Comparison of ENCODE assay signal across 11 cellular contexts in genomic region chr11:122721964-122722266, GRCh38.
DNase-seq lines count a peak whose midpoint lies in the region; ATAC-seq, FAIRE-seq and TF ChIP-seq lines count a peak whose summit lies in the region.
"Had no signal": no experiment of that assay in that cellular context is flagged by ENCODE, and none has a peak within 500 bp of the region (broad histone marks: within the 10 kb centered on the region; RNA-seq: fewer than 3 reads in every experiment).

No MANE protein-coding gene starts in this region.

- peak overlapping the region; percentile 77 for H3K27ac Mint-ChIP-seq in HFFc6
- peak overlapping the region; percentile 79 for H3K27ac Mint-ChIP-seq in activated naive CD8-positive, alpha-beta T cell treated with anti-CD3 and anti-CD28 coated beads for 36 hours

- H4K20me1 ChIP-seq in keratinocyte (ENCODE audit: control insufficient read depth, extremely low read depth, insufficient read depth, low read length), result peaks cover 6% of the 10 kb centered on the region

- no peak overlapping the region for H2AFZ ChIP-seq in keratinocyte (ENCODE audit: control insufficient read depth, low read length)

- H3K9me3 Mint-ChIP-seq in HFFc6, result no peaks in the 10 kb centered on the region
- H3K9me3 Mint-ChIP-seq in activated naive CD8-positive, alpha-beta T cell treated with anti-CD3 and anti-CD28 coated beads for 36 hours, result no peaks in the 10 kb centered on the region

- H3K36me3 Mint-ChIP-seq in HFFc6 (ENCODE audit: low read depth), result peaks cover 15% of the 10 kb centered on the region; the same call in 1 of the 2 replicates
- peaks cover 11% of the 10 kb centered on the region for H3K36me3 Mint-ChIP-seq in activated naive CD8-positive, alpha-beta T cell treated with anti-CD3 and anti-CD28 coated beads for 36 hours

- peak; percentile 92 for FAIRE-seq in keratinocyte (lab: Jason Lieb, UNC)

- H3K36me3 ChIP-seq in keratinocyte (ENCODE audit: control insufficient read depth in 2 of 2, extremely low read depth in 1 of 2, insufficient read depth in 2 of 2, low read length in 2 of 2), result no peaks in the 10 kb centered on the region
- H3K36me3 ChIP-seq: tibial artery had no signal

- peaks cover 43% of the 10 kb centered on the region for H3K4me1 ChIP-seq in keratinocyte (ENCODE audit: control insufficient read depth, extremely low read depth, insufficient read depth, low read length)
- H3K4me1 ChIP-seq: tibial artery had no signal

- no peaks in the 10 kb centered on the region for H3K9me3 ChIP-seq in keratinocyte (ENCODE audit: control insufficient read depth, low read depth, low read length)
- H3K9me3 ChIP-seq: tibial artery had no signal

- H3K9me1 ChIP-seq in keratinocyte (ENCODE audit: control insufficient read depth, extremely low read depth, insufficient read depth, low read length), result peaks cover 4% of the 10 kb centered on the region

- peak; percentile 79 for DNase-seq in AG10803 (ENCODE audit: low read depth)
- DNase-seq in HFFc6, result peak; percentile 73
- DNase-seq in activated naive CD8-positive, alpha-beta T cell treated with anti-CD3 and anti-CD28 coated beads for 36 hours, result no peak
- DNase-seq in keratinocyte (ENCODE audit: low read depth, low spot score), result no peak
- no peak for DNase-seq in SIG-M5 treated with dmso at 0.1 percent for 504 hours (lab: John Stamatoyannopoulos, UW; ENCODE audit: unreplicated experiment)
- DNase-seq in G401 (ENCODE audit: low spot score), result no peak
- no peak for DNase-seq in cerebellar cortex (ENCODE audit: low spot score)
- DNase-seq: stimulated activated CD4-positive, alpha-beta T cell treated with anti-CD3 and anti-CD28 coated beads, Interleukin-2, amount 100 ng/mL, for 48 hours; T-helper 9 cell; tibial artery had no signal

- dilution Hi-C loops in keratinocyte (cut with MboI; ENCODE audit: extremely low pct_ligation_motif_present, low sequenced_read_pairs), result no loop called here

- H3K27me3 Mint-ChIP-seq in HFFc6 (ENCODE audit: insufficient read depth), result no peaks in the 10 kb centered on the region; the same call in 1 of the 2 replicates
- H3K27me3 Mint-ChIP-seq in activated naive CD8-positive, alpha-beta T cell treated with anti-CD3 and anti-CD28 coated beads for 36 hours, result no peaks in the 10 kb centered on the region

- peaks cover 65% of the 10 kb centered on the region for H3K4me1 Mint-ChIP-seq in HFFc6 (ENCODE audit: low read depth)
- peaks cover 77% of the 10 kb centered on the region for H3K4me1 Mint-ChIP-seq in activated naive CD8-positive, alpha-beta T cell treated with anti-CD3 and anti-CD28 coated beads for 36 hours

- peaks cover 44% of the 10 kb centered on the region for H3K79me2 ChIP-seq in keratinocyte (ENCODE audit: control insufficient read depth, insufficient read depth, low read length)

- in situ Hi-C loops in G401 (cut with HindIII; ENCODE audit: low sequenced_read_pairs), result no loop called here

- peak overlapping the region; percentile 52 for H3K4me3 Mint-ChIP-seq in HFFc6
- H3K4me3 Mint-ChIP-seq in activated naive CD8-positive, alpha-beta T cell treated with anti-CD3 and anti-CD28 coated beads for 36 hours, result peak overlapping the region; percentile 46

- H3K4me3 ChIP-seq in AG10803 (ENCODE audit: low read length), result no peak overlapping the region
- peak overlapping the region in 1 of 3 experiments; percentile 12 for H3K4me3 ChIP-seq in keratinocyte (ENCODE audit: control insufficient read depth in 2 of 3, extremely low read depth in 1 of 3, insufficient read depth in 2 of 3, low read depth in 1 of 3, low read length in 3 of 3)
- H3K4me3 ChIP-seq: tibial artery had no signal

- TF ChIP-seq CTCF in AG10803 (conservative IDR thresholded peaks at IDR 0.05; ENCODE audit: low read length) (no peak), HFFc6 (IDR thresholded peaks at IDR 0.05) (no peak), keratinocyte (optimal IDR thresholded peaks at IDR 0.05 in 1 of 3, IDR thresholded peaks at IDR 0.05 in 1 of 3, conservative IDR thresholded peaks at IDR 0.05 in 1 of 3; ENCODE audit: extremely low read depth in 1 of 3, insufficient read depth in 2 of 3, low read length in 3 of 3) (no peak)

- peak overlapping the region; percentile 72 for H3K4me2 ChIP-seq in keratinocyte (ENCODE audit: control insufficient read depth, extremely low read depth, insufficient read depth, low read depth, low read length)

- H3K9ac ChIP-seq in keratinocyte (ENCODE audit: control insufficient read depth, extremely low read depth, insufficient read depth, low read length), result no peak overlapping the region

- H3K27ac ChIP-seq in keratinocyte (ENCODE audit: control insufficient read depth, insufficient read depth, low read length), result peak overlapping the region; percentile 38
- H3K27ac ChIP-seq: tibial artery had no signal

- ATAC-seq in GM19035 (IDR thresholded peaks at IDR 0.05; ENCODE audit: unreplicated experiment), result no peak

- H3K27me3 ChIP-seq in keratinocyte (ENCODE audit: control insufficient read depth, extremely low read depth, insufficient read depth, low read length), result no peaks in the 10 kb centered on the region
- H3K27me3 ChIP-seq: tibial artery had no signal

Comparison
In these comparisons a context has a peak if more than half of its experiments do, and no peak if none do; other contexts are left out.
1. DNase-seq: peak in AG10803 (single experiment) and HFFc6 (single experiment); none in activated naive CD8-positive, alpha-beta T cell treated with anti-CD3 and anti-CD28 coated beads for 36 hours (single experiment), keratinocyte (single experiment), SIG-M5 treated with dmso at 0.1 percent for 504 hours (single experiment), G401 (single experiment) and cerebellar cortex (single experiment).